Comparison of ENCODE assay signal across 1 cellular context in the genomic region with DNA sequence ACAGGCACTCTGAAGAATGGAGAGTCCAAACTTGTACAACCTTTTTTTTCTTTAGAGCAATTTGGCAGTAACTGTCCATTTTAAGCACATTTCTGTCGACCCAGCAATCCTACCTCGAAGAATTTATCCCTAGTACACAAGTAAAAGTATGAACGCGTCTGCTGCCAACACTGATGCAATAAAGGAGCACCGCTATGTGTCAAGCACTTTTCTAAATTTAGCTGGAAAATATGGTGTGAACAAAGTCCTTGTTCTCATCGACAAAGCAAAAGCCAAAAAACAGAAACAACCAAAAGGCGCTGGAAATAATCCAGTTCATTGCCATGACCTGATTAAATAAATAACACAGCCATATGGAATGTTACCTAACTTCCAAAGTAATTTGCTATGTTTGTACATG.
A peak's percentile ranks its signal among the peaks of the same experiment; 100 is the strongest.
TF ChIP-seq lines count a peak whose summit lies in the region.

No MANE protein-coding gene starts in this region.

TF ChIP-seq in IMR-90, 13 proteins besides CTCF, POLR2A, EP300 and RAD21:
- TF ChIP-seq CEBPB (IDR thresholded peaks at IDR 0.05; ENCODE audit: low read depth, low read length) (peak; percentile 70), CHD1 (IDR thresholded peaks at IDR 0.05; ENCODE audit: low read depth, low read length) (no peak; the same call in 1 of the 2 replicates)
